Comparison of ENCODE assay signal across 23 cellular contexts in genomic region chr12:131620946-131621681, GRCh38.
DNase-seq lines count a peak whose midpoint lies in the region; ATAC-seq and TF ChIP-seq lines count a peak whose summit lies in the region.
"Had no signal": no experiment of that assay in that cellular context is flagged by ENCODE, and none has a peak within 500 bp of the region (broad histone marks: within the 10 kb centered on the region; RNA-seq: fewer than 3 reads in every experiment).

No MANE protein-coding gene starts in this region.

- no peak for ATAC-seq in Right ventricle myocardium inferior
- ATAC-seq in left ventricle myocardium superior, result no peak
- no peak for ATAC-seq in HG03280 (IDR thresholded peaks at IDR 0.05; ENCODE audit: unreplicated experiment)
- ATAC-seq in GM21423 (IDR thresholded peaks at IDR 0.05; ENCODE audit: unreplicated experiment), result no peak
- ATAC-seq: activated T-helper 17 cell treated with anti-CD3 and anti-CD28 coated beads, Interleukin-2, amount 50 U/mL, for 72 hours; body of pancreas; upper lobe of right lung had no signal

- no peaks in the 10 kb centered on the region for H3K9me3 Mint-ChIP-seq in chondrocyte (ENCODE audit: low read depth)
- H3K9me3 Mint-ChIP-seq: activated T-helper 17 cell treated with anti-CD3 and anti-CD28 coated beads, Interleukin-2, amount 50 U/mL, for 72 hours had no signal

- no peak overlapping the region for H3K27ac Mint-ChIP-seq in chondrocyte (ENCODE audit: unreplicated experiment)
- H3K27ac Mint-ChIP-seq: activated CD4-positive, alpha-beta T cell treated with anti-CD3 and anti-CD28 coated beads, Interleukin-2, amount 10 ng/mL, durations not matched to agents 7 days and 5 days; activated naive CD8-positive, alpha-beta T cell treated with anti-CD3 and anti-CD28 coated beads for 36 hours; activated T-helper 17 cell treated with anti-CD3 and anti-CD28 coated beads, Interleukin-2, amount 50 U/mL, for 72 hours had no signal

- no peak overlapping the region for H3K4me3 Mint-ChIP-seq in chondrocyte (ENCODE audit: unreplicated experiment)
- H3K4me3 Mint-ChIP-seq: activated CD4-positive, alpha-beta T cell treated with anti-CD3 and anti-CD28 coated beads, Interleukin-2, amount 10 ng/mL, durations not matched to agents 7 days and 5 days; activated naive CD8-positive, alpha-beta T cell treated with anti-CD3 and anti-CD28 coated beads for 36 hours; activated T-helper 17 cell treated with anti-CD3 and anti-CD28 coated beads, Interleukin-2, amount 50 U/mL, for 72 hours had no signal

- no peak for TF ChIP-seq CTCF in chondrocyte (IDR thresholded peaks at IDR 0.05)

- H3K4me1 Mint-ChIP-seq in chondrocyte (ENCODE audit: low read depth), result peaks cover 12% of the 10 kb centered on the region
- H3K4me1 Mint-ChIP-seq: activated CD4-positive, alpha-beta T cell treated with anti-CD3 and anti-CD28 coated beads, Interleukin-2, amount 10 ng/mL, durations not matched to agents 7 days and 5 days; activated T-helper 17 cell treated with anti-CD3 and anti-CD28 coated beads, Interleukin-2, amount 50 U/mL, for 72 hours had no signal

- intact Hi-C loops in Right ventricle myocardium inferior (cut with DNase I) (no loop called here), left ventricle myocardium superior (cut with micrococcal nuclease) (no loop called here)

- peaks cover 18% of the 10 kb centered on the region for H3K27me3 Mint-ChIP-seq in chondrocyte (ENCODE audit: low read depth)

- DNase-seq in Right ventricle myocardium inferior (ENCODE audit: missing footprints), result peak; percentile 42
- DNase-seq in left ventricle myocardium superior, result no peak
- DNase-seq in globus pallidus (ENCODE audit: low spot score), result peak; percentile 94
- peak in 54 of 56 donors; percentile 22 to 92 (median 76) for DNase-seq in nucleus accumbens (lab: John Stamatoyannopoulos, UW)
- no peak for DNase-seq in NCI-H1694 (lab: John Stamatoyannopoulos, UW)
- no peak for DNase-seq in chondrocyte (ENCODE audit: low spot score)
- DNase-seq: activated CD4-positive, alpha-beta T cell treated with anti-CD3 and anti-CD28 coated beads, Interleukin-2, amount 10 ng/mL, durations not matched to agents 7 days and 5 days; activated naive CD8-positive, alpha-beta T cell treated with anti-CD3 and anti-CD28 coated beads for 36 hours; AML-193; body of pancreas; Calu3; colonic mucosa; KG1; NCI-H1694 treated with DMSO at 0.1 percent for 48 hours; NCI-H2227 treated with DMSO at 0.1 percent for 48 hours; PC-3; stimulated activated CD4-positive, alpha-beta T cell treated with anti-CD3 and anti-CD28 coated beads, Interleukin-2, amount 100 ng/mL, for 24 hours; stimulated activated naive CD4-positive, alpha-beta T cell; T-helper 2 cell; upper lobe of right lung had no signal

- H3K36me3 Mint-ChIP-seq in chondrocyte (ENCODE audit: low read depth), result no peaks in the 10 kb centered on the region
- H3K36me3 Mint-ChIP-seq: activated naive CD8-positive, alpha-beta T cell treated with anti-CD3 and anti-CD28 coated beads for 36 hours had no signal

Comparison
In these comparisons a context has a peak if more than half of its experiments do, and no peak if none do; other contexts are left out.
1. DNase-seq: peak in Right ventricle myocardium inferior (single experiment), globus pallidus (single experiment) and nucleus accumbens (54 of 56); none in left ventricle myocardium superior (single experiment), NCI-H1694 (single experiment) and chondrocyte (single experiment).